In genomic region chr17:21200590-21201301, GRCh38 we compare ENCODE assay signal across 1 cellular context.
TF ChIP-seq lines count a peak whose summit lies in the region.

No MANE protein-coding gene starts in this region.

TF ChIP-seq in GM23338, 12 proteins besides CTCF, POLR2A, EP300 and RAD21 (continued from another document):
- no peak for TF ChIP-seq ZNF462 (CRISPR knock-in tag; IDR thresholded peaks at IDR 0.05)
- TF ChIP-seq ETS1 (IDR thresholded peaks at IDR 0.05), result no peak
- TF ChIP-seq CREB1 (CRISPR knock-in tag; IDR thresholded peaks at IDR 0.05; ENCODE audit: low read depth), result no peak
- no peak for TF ChIP-seq EZH2phosphoT487 (IDR thresholded peaks at IDR 0.05; ENCODE audit: unreplicated experiment)
- no peak for TF ChIP-seq ZNF331 (CRISPR knock-in tag; IDR thresholded peaks at IDR 0.05; ENCODE audit: low read depth)
- TF ChIP-seq EZH2 (IDR thresholded peaks at IDR 0.05; ENCODE audit: low read depth, unreplicated experiment), result no peak
- TF ChIP-seq JUNB (IDR thresholded peaks at IDR 0.05; ENCODE audit: unreplicated experiment), result no peak
- no peak for TF ChIP-seq ZNF114 (CRISPR knock-in tag; IDR thresholded peaks at IDR 0.05)
